1 cellular context compared by ENCODE assay signal in genomic region chr16:11136600-11136999, GRCh38.
TF ChIP-seq lines count a peak whose summit lies in the region.

No MANE protein-coding gene starts in this region.

TF ChIP-seq in HEK293, 187 proteins besides CTCF, POLR2A, EP300 and RAD21 (continued from another document):
- TF ChIP-seq ZBTB10 (tag by site-specific recombination; IDR thresholded peaks at IDR 0.05) (no peak), FEZF1 (tag by site-specific recombination; IDR thresholded peaks at IDR 0.05) (peak; percentile 41; the same call in 1 of the 2 replicates), ZNF660 (tag by site-specific recombination; IDR thresholded peaks at IDR 0.05) (peak; percentile 87), ZNF600 (tag by site-specific recombination; IDR thresholded peaks at IDR 0.05) (peak; percentile 31; the same call in 1 of the 2 replicates), IKZF3 (tag by site-specific recombination; IDR thresholded peaks at IDR 0.05) (peak; percentile 33; the same call in 1 of the 2 replicates), ZIC2 (tag by site-specific recombination; IDR thresholded peaks at IDR 0.05) (peak; percentile 91), ZBTB17 (tag by site-specific recombination; IDR thresholded peaks at IDR 0.05) (peak; percentile 57; the same call in 1 of the 2 replicates), ZNF335 (tag by site-specific recombination; conservative IDR thresholded peaks at IDR 0.05) (peak; percentile 5; the same call in 1 of the 2 replicates), ZNF626 (tag by site-specific recombination; IDR thresholded peaks at IDR 0.05) (no peak), ZNF423 (tag by site-specific recombination; IDR thresholded peaks at IDR 0.05) (peak; percentile 39; the same call in 1 of the 2 replicates)
